ENCODE assay signal across 9 cellular contexts in genomic region chr15:48976444-48977088, GRCh38. TPM values are rescaled to one million over a fixed set of nuclear protein-coding genes. Genes with fewer than 3 reads are reported as not detected.
A peak's percentile ranks its signal among the peaks of the same experiment; 100 is the strongest.
DNase-seq lines count a peak whose midpoint lies in the region; ATAC-seq, FAIRE-seq and TF ChIP-seq lines count a peak whose summit lies in the region.
"Had no signal": no experiment of that assay in that cellular context is flagged by ENCODE, and none has a peak within 500 bp of the region (broad histone marks: within the 10 kb centered on the region; RNA-seq: fewer than 3 reads in every experiment).

No MANE protein-coding gene starts in this region.

- H3K9me3 ChIP-seq in mammary epithelial cell (replicated peaks; ENCODE audit: insufficient read depth, low read length): no peaks in the 10 kb centered on the region

- no peak overlapping the region for H3K9ac ChIP-seq in mammary epithelial cell (ENCODE audit: insufficient read depth, low read length)

- no peaks in the 10 kb centered on the region for H4K20me1 ChIP-seq in mammary epithelial cell (ENCODE audit: insufficient read depth, low read length)

- peak overlapping the region; percentile 97 for H3K4me2 ChIP-seq in mammary epithelial cell (ENCODE audit: insufficient read depth, low read depth, low read length)

- peaks cover 5% of the 10 kb centered on the region for H3K4me1 ChIP-seq in mammary epithelial cell (ENCODE audit: insufficient read depth, low read length)

- H3K4me3 Mint-ChIP-seq in mesothelial cell of epicardium: peak overlapping the region; percentile 67

- no peak for TF ChIP-seq POLR2A in GM12892 (IDR thresholded peaks at IDR 0.05; ENCODE audit: low read depth, low read length)

- peaks cover 21% of the 10 kb centered on the region for H3K4me1 Mint-ChIP-seq in mesothelial cell of epicardium

- TF ChIP-seq CTCF in mammary epithelial cell (conservative IDR thresholded peaks at IDR 0.05 in 1 of 2, IDR thresholded peaks at IDR 0.05 in 1 of 2; ENCODE audit: extremely low read depth in 1 of 2, insufficient read depth in 1 of 2, low read depth in 1 of 2, low read length in 2 of 2) (no peak), mesothelial cell of epicardium (IDR thresholded peaks at IDR 0.05; ENCODE audit: unreplicated experiment) (no peak)

- FAIRE-seq in GM12892 (lab: Jason Lieb, UNC): no peak

- H3K27me3 ChIP-seq in mammary epithelial cell (ENCODE audit: insufficient read depth, low read length): no peaks in the 10 kb centered on the region

- dilution Hi-C loops in mammary epithelial cell (cut with HindIII; ENCODE audit: low sequenced_read_pairs): no loop called here

- in situ Hi-C loops in mammary epithelial cell (cut with MboI; ENCODE audit: low sequenced_read_pairs in 2 of 2): no loop called here

- no peaks in the 10 kb centered on the region for H3K27me3 Mint-ChIP-seq in mesothelial cell of epicardium (ENCODE audit: low read depth)

- 52% methylated on average over 14 of the region's 17 CpGs for WGBS in mammary epithelial cell (ENCODE audit: low coverage, missing lambda C conversion rate)

- CTCF ChIA-PET in mammary epithelial cell (lab: Charles Lee; ENCODE audit: low non-redundant PET): interaction anchor here (1.3 kb wide), 1 partner anchor 12 kb away, joined by 5 read pairs; the partner anchor contains the start of gene SHC4

- no peaks in the 10 kb centered on the region for H3K9me3 Mint-ChIP-seq in mesothelial cell of epicardium

- peak overlapping the region; percentile 53 for H3K27ac Mint-ChIP-seq in mesothelial cell of epicardium

- intact Hi-C loops in left cardiac atrium (cut with DNase I) (no loop called here), cardiac septum (cut with DNase I) (no loop called here), mammary epithelial cell (cut with micrococcal nuclease) (no loop called here)

- no peaks in the 10 kb centered on the region for H3K36me3 Mint-ChIP-seq in mesothelial cell of epicardium
- H3K36me3 Mint-ChIP-seq: IgD-negative memory B cell had no signal

- no peaks in the 10 kb centered on the region for H3K36me3 ChIP-seq in mammary epithelial cell (ENCODE audit: insufficient read depth, low read length)

- peak overlapping the region; percentile 99 for H2AFZ ChIP-seq in mammary epithelial cell (ENCODE audit: low read depth, low read length)

- ATAC-seq in left cardiac atrium (peak in 1 of 2 donors; percentile 51), HG02840 (IDR thresholded peaks at IDR 0.05; ENCODE audit: low FRiP score, unreplicated experiment) (no peak), HG03469 (IDR thresholded peaks at IDR 0.05; ENCODE audit: unreplicated experiment) (no peak)

- no peaks in the 10 kb centered on the region for H3K79me2 ChIP-seq in mammary epithelial cell (ENCODE audit: insufficient read depth, low read length)

- DNase-seq in left cardiac atrium: peak; percentile 37
- no peak for DNase-seq in cardiac septum (ENCODE audit: low spot score)
- DNase-seq in mammary epithelial cell: no peak
- no peak for DNase-seq in mesothelial cell of epicardium (ENCODE audit: low spot score in 2 of 2, unreplicated experiment in 2 of 2)
- DNase-seq in GM12892 (ENCODE audit: insufficient read length): no peak
- DNase-seq in islet precursor cell: no peak

- peak overlapping the region in 1 of 3 experiments; percentile 50 for H3K4me3 ChIP-seq in mammary epithelial cell (replicated peaks in 1 of 3; ENCODE audit: insufficient read depth in 1 of 3, low read depth in 2 of 3, low read length in 3 of 3)

- H3K27ac ChIP-seq in mammary epithelial cell (ENCODE audit: insufficient read depth, low read depth, low read length): no peak overlapping the region

- no TSS peak for BruUV-seq in mammary epithelial cell (replicated peaks; lab: Mats Ljungman, UMichigan)

RNA-seq across cellular contexts. Expression of gene SHC4, which starts 12.8 kb away (rescaled TPM):
- 1 to 10 TPM; 1.8 TPM for total RNA-seq in left cardiac atrium
- 3.3 TPM for total RNA-seq in cardiac septum
- 10 to 100 TPM in 1 of 2 donors, 1 to 10 TPM in 1; 5.5 to 23.8 TPM for total RNA-seq in mammary epithelial cell
- polyA plus RNA-seq in mammary epithelial cell: 3.0 TPM
- 1.9 TPM for polyA minus RNA-seq in mammary epithelial cell
- 0.58 to 0.90 TPM (median 0.64 TPM) in 3 replicates for total RNA-seq in mesothelial cell of epicardium
- not detected for polyA plus RNA-seq in GM12892 (2012; ENCODE audit: missing spikeins)
- polyA plus RNA-seq: IgD-negative memory B cell had no signal
